In the genomic region with DNA sequence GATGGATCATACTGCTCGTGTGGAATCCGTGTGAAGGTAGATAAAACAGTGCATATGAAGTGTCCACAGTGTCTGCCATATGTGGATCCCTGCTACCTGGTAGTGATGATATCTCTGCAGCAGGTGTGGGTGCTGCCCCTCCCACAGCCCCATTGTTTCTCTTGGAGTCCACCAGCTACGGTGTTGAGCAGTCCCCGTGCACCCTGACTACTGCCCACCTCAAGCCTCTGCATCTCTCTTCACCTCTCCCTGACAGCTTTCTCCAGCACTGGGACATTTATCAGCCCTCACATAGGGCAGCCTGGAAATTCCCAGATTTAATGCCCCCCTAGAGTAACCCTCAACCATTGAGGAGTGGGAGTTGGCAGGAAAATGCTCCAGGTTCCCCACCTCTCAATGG, we compare ENCODE assay signal across 17 cellular contexts.
"Had no signal": no experiment of that assay in that cellular context is flagged by ENCODE, and none has a peak within 500 bp of the region (broad histone marks: within the 10 kb centered on the region; RNA-seq: fewer than 3 reads in every experiment).

No MANE protein-coding gene starts in this region.

- DNase-seq: MV-4-11, NCI-H1048, NCI-H1105, NCI-H1436 treated with DMSO at 0.1 percent for 48 hours, NCI-H1694, NCI-H187 treated with DMSO at 0.1 percent for 48 hours, NCI-H2081 treated with DMSO at 0.1 percent for 48 hours, NCI-H2171, NCI-H226, NCI-H446, NCI-H510A, NCI-H524 treated with DMSO at 0.1 percent for 48 hours, NCI-H69, NCI-H774, RPMI8226, SHP77, SK-N-SH had no signal
